In genomic region chr17:27811961-27812360, GRCh38 we compare ENCODE assay signal across 27 cellular contexts. TPM values are rescaled to one million over a fixed set of nuclear protein-coding genes. Genes with fewer than 3 reads are reported as not detected.
A peak's percentile ranks its signal among the peaks of the same experiment; 100 is the strongest.
DNase-seq lines count a peak whose midpoint lies in the region; ATAC-seq and TF ChIP-seq lines count a peak whose summit lies in the region.
"Had no signal": no experiment of that assay in that cellular context is flagged by ENCODE, and none has a peak within 500 bp of the region (broad histone marks: within the 10 kb centered on the region; RNA-seq: fewer than 3 reads in every experiment).

No MANE protein-coding gene starts in this region.

- no peak for DNase-seq in activated CD8-positive, alpha-beta memory T cell treated with anti-CD3 and anti-CD28 coated beads, Interleukin-2, amount 10 ng/mL, durations not matched to agents 7 days and 5 days
- no peak for DNase-seq in activated CD8-positive, alpha-beta memory T cell treated with anti-CD3 and anti-CD28 coated beads, Interleukin-2, amount 50 U/mL, for 4 hours
- peak; percentile 75 to 82 (median 78) for DNase-seq in mucosa of descending colon
- DNase-seq in stimulated activated effector memory CD8-positive, alpha-beta T cell treated with anti-CD3 and anti-CD28 coated beads, Interleukin-12 subunit alpha, Interleukin-12 subunit beta, amount 100 ng/mL, for 72 hours (ENCODE audit: low spot score in 2 of 2), result no peak
- DNase-seq in NCI-H69 (lab: John Stamatoyannopoulos, UW), result no peak
- no peak for DNase-seq in SKM-1 (lab: John Stamatoyannopoulos, UW; ENCODE audit: unreplicated experiment)
- DNase-seq: CD4-positive, alpha-beta T cell; COR-L47; DMS 273 treated with DMSO at 0.1 percent for 48 hours; GM23248; H9; MM.1S; NCI-H1092; NCI-H1436 treated with DMSO at 0.1 percent for 48 hours; NCI-H1930; NCI-H226; NCI-H774; NK-92 treated with Interleukin-12 subunit alpha and Interleukin-12 subunit beta, amount 100 ng/mL, for 24 hours; SIG-M5 had no signal

- no peak for ATAC-seq in activated CD8-positive, alpha-beta memory T cell treated with anti-CD3 and anti-CD28 coated beads, Interleukin-2, amount 10 ng/mL, durations not matched to agents 7 days and 5 days
- no peak for ATAC-seq in activated T-helper 17 cell treated with anti-CD3 and anti-CD28 coated beads, Interleukin-2, amount 50 U/mL, for 72 hours (replicated peaks)
- ATAC-seq in mucosa of descending colon (peak; percentile 82), HG02870 (IDR thresholded peaks at IDR 0.05; ENCODE audit: unreplicated experiment) (no peak)
- no peak for ATAC-seq in stimulated activated effector memory CD8-positive, alpha-beta T cell treated with anti-CD3 and anti-CD28 coated beads, Interleukin-12 subunit alpha, Interleukin-12 subunit beta, amount 100 ng/mL, for 72 hours
- ATAC-seq: HepG2, K562 had no signal

- no peaks in the 10 kb centered on the region for H3K27me3 Mint-ChIP-seq in activated CD8-positive, alpha-beta memory T cell treated with anti-CD3 and anti-CD28 coated beads, Interleukin-2, amount 10 ng/mL, durations not matched to agents 7 days and 5 days
- H3K27me3 Mint-ChIP-seq in activated T-helper 17 cell treated with anti-CD3 and anti-CD28 coated beads, Interleukin-2, amount 50 U/mL, for 72 hours, result no peaks in the 10 kb centered on the region
- H3K27me3 Mint-ChIP-seq: CD4-positive, alpha-beta T cell had no signal

- H3K4me1 ChIP-seq in mucosa of descending colon (ENCODE audit: low read depth), result peaks cover 24% of the 10 kb centered on the region

- peaks cover 2% of the 10 kb centered on the region for H3K9me3 Mint-ChIP-seq in activated CD8-positive, alpha-beta memory T cell treated with anti-CD3 and anti-CD28 coated beads, Interleukin-2, amount 10 ng/mL, durations not matched to agents 7 days and 5 days (ENCODE audit: low read depth)
- no peaks in the 10 kb centered on the region for H3K9me3 Mint-ChIP-seq in activated T-helper 17 cell treated with anti-CD3 and anti-CD28 coated beads, Interleukin-2, amount 50 U/mL, for 72 hours
- no peaks in the 10 kb centered on the region for H3K9me3 Mint-ChIP-seq in stimulated activated effector memory CD8-positive, alpha-beta T cell treated with anti-CD3 and anti-CD28 coated beads, Interleukin-12 subunit alpha, Interleukin-12 subunit beta, amount 100 ng/mL, for 72 hours
- H3K9me3 Mint-ChIP-seq: CD4-positive, alpha-beta T cell; HFFc6 had no signal

- intact Hi-C loops in mucosa of descending colon (cut with DNase I, micrococcal nuclease), result no loop called here

- CTCF ChIA-PET in activated CD8-positive, alpha-beta memory T cell treated with anti-CD3 and anti-CD28 coated beads, Interleukin-2, amount 10 ng/mL, durations not matched to agents 7 days and 5 days (lab: Charles Lee), result interaction anchor here (1.0 to 19.2 kb wide), 2 partner anchors 69 to 440 kb away, joined by 3 to 571 read pairs; no protein-coding TSS in a partner anchor

- no peaks in the 10 kb centered on the region for H3K36me3 ChIP-seq in mucosa of descending colon (ENCODE audit: low read depth)

- no peak overlapping the region for H3K4me3 Mint-ChIP-seq in activated CD8-positive, alpha-beta memory T cell treated with anti-CD3 and anti-CD28 coated beads, Interleukin-2, amount 10 ng/mL, durations not matched to agents 7 days and 5 days
- H3K4me3 Mint-ChIP-seq in activated T-helper 17 cell treated with anti-CD3 and anti-CD28 coated beads, Interleukin-2, amount 50 U/mL, for 72 hours, result no peak overlapping the region
- H3K4me3 Mint-ChIP-seq in stimulated activated effector memory CD8-positive, alpha-beta T cell treated with anti-CD3 and anti-CD28 coated beads, Interleukin-12 subunit alpha, Interleukin-12 subunit beta, amount 100 ng/mL, for 72 hours, result no peak overlapping the region
- H3K4me3 Mint-ChIP-seq: B cell; CD4-positive, alpha-beta T cell; H9; HFFc6 had no signal

- TF ChIP-seq CTCF in mucosa of descending colon (IDR thresholded peaks at IDR 0.05), result no peak

- no peaks in the 10 kb centered on the region for H3K9me3 ChIP-seq in mucosa of descending colon

- H3K4me3 ChIP-seq in mucosa of descending colon, result no peak overlapping the region
- H3K4me3 ChIP-seq: GM23248, K562 had no signal

- H3K4me1 Mint-ChIP-seq in activated CD8-positive, alpha-beta memory T cell treated with anti-CD3 and anti-CD28 coated beads, Interleukin-2, amount 10 ng/mL, durations not matched to agents 7 days and 5 days, result peaks cover 41% of the 10 kb centered on the region
- peaks cover 35% of the 10 kb centered on the region for H3K4me1 Mint-ChIP-seq in activated T-helper 17 cell treated with anti-CD3 and anti-CD28 coated beads, Interleukin-2, amount 50 U/mL, for 72 hours
- peaks cover 45% of the 10 kb centered on the region for H3K4me1 Mint-ChIP-seq in stimulated activated effector memory CD8-positive, alpha-beta T cell treated with anti-CD3 and anti-CD28 coated beads, Interleukin-12 subunit alpha, Interleukin-12 subunit beta, amount 100 ng/mL, for 72 hours

- H3K36me3 Mint-ChIP-seq in activated CD8-positive, alpha-beta memory T cell treated with anti-CD3 and anti-CD28 coated beads, Interleukin-2, amount 10 ng/mL, durations not matched to agents 7 days and 5 days, result peaks cover 36% of the 10 kb centered on the region
- H3K36me3 Mint-ChIP-seq in activated T-helper 17 cell treated with anti-CD3 and anti-CD28 coated beads, Interleukin-2, amount 50 U/mL, for 72 hours (ENCODE audit: low read depth), result no peaks in the 10 kb centered on the region
- H3K36me3 Mint-ChIP-seq in stimulated activated effector memory CD8-positive, alpha-beta T cell treated with anti-CD3 and anti-CD28 coated beads, Interleukin-12 subunit alpha, Interleukin-12 subunit beta, amount 100 ng/mL, for 72 hours, result no peaks in the 10 kb centered on the region

- H3K27ac Mint-ChIP-seq in activated CD8-positive, alpha-beta memory T cell treated with anti-CD3 and anti-CD28 coated beads, Interleukin-2, amount 10 ng/mL, durations not matched to agents 7 days and 5 days, result peak overlapping the region; percentile 100
- peak overlapping the region; percentile 93 for H3K27ac Mint-ChIP-seq in activated T-helper 17 cell treated with anti-CD3 and anti-CD28 coated beads, Interleukin-2, amount 50 U/mL, for 72 hours
- H3K27ac Mint-ChIP-seq in stimulated activated effector memory CD8-positive, alpha-beta T cell treated with anti-CD3 and anti-CD28 coated beads, Interleukin-12 subunit alpha, Interleukin-12 subunit beta, amount 100 ng/mL, for 72 hours, result peak overlapping the region; percentile 68
- H3K27ac Mint-ChIP-seq: B cell; CD4-positive, alpha-beta T cell; H9; HFFc6 had no signal

RNA-seq across cellular contexts. Expression of gene NOS2, which starts 11.6 kb away (rescaled TPM):
- under 1 TPM in 1 of 2 experiments, not detected in 1; 0.06 TPM for total RNA-seq in activated CD8-positive, alpha-beta memory T cell treated with anti-CD3 and anti-CD28 coated beads, Interleukin-2, amount 10 ng/mL, durations not matched to agents 7 days and 5 days
- total RNA-seq in activated T-helper 17 cell treated with anti-CD3 and anti-CD28 coated beads, Interleukin-2, amount 50 U/mL, for 72 hours, result not detected
- total RNA-seq in mucosa of descending colon, result 10 to 100 TPM; 10.5 to 67.1 (median 11.0) TPM
- total RNA-seq: GM23248, HFFc6, HT-29, K562, LHCN-M2 had no signal

Comparison
In these comparisons a context has a peak if more than half of its experiments do, and no peak if none do; other contexts are left out.
1. DNase-seq: peak in mucosa of descending colon (3 of 3); none in activated CD8-positive, alpha-beta memory T cell treated with anti-CD3 and anti-CD28 coated beads, Interleukin-2, amount 10 ng/mL, durations not matched to agents 7 days and 5 days (single experiment), activated CD8-positive, alpha-beta memory T cell treated with anti-CD3 and anti-CD28 coated beads, Interleukin-2, amount 50 U/mL, for 4 hours (single experiment), stimulated activated effector memory CD8-positive, alpha-beta T cell treated with anti-CD3 and anti-CD28 coated beads, Interleukin-12 subunit alpha, Interleukin-12 subunit beta, amount 100 ng/mL, for 72 hours (0 of 2), NCI-H69 (single experiment) and SKM-1 (single experiment).
2. RNA of gene NOS2, which starts 11.6 kb away (total RNA-seq): 10.5 to 67.1 TPM in mucosa of descending colon; 0.06 TPM in activated CD8-positive, alpha-beta memory T cell treated with anti-CD3 and anti-CD28 coated beads, Interleukin-2, amount 10 ng/mL, durations not matched to agents 7 days and 5 days and not detected in activated T-helper 17 cell treated with anti-CD3 and anti-CD28 coated beads, Interleukin-2, amount 50 U/mL, for 72 hours; every median in the first group is over 10 times any median in the second.
3. Peak in every context shown above with its lines, with median percentiles within 50 percentile points of each other: H3K27ac Mint-ChIP-seq.